30 cellular contexts compared by ENCODE assay signal in genomic region chr6:43038727-43039126, GRCh38.
"Had no signal": no experiment of that assay in that cellular context is flagged by ENCODE, and none has a peak within 500 bp of the region (broad histone marks: within the 10 kb centered on the region; RNA-seq: fewer than 3 reads in every experiment).

No MANE protein-coding gene starts in this region.

- H3K9me3 ChIP-seq: esophagus squamous epithelium, heart right ventricle, left lung, mucosa of descending colon, testis, tibial artery, upper lobe of left lung, uterus had no signal

- H3K27me3 Mint-ChIP-seq: naive B cell; natural killer cell treated with Interleukin-12 subunit alpha and Interleukin-12 subunit beta and Interleukin-15 and Interleukin-18, amount 100 ng/mL, for 72 hours; progenitor cell of endocrine pancreas had no signal

- H3K36me3 ChIP-seq: uterus had no signal

- H3K27ac Mint-ChIP-seq: mesothelial cell of epicardium; natural killer cell treated with Interleukin-12 subunit alpha and Interleukin-12 subunit beta and Interleukin-15 and Interleukin-18, amount 100 ng/mL, for 72 hours; progenitor cell of endocrine pancreas had no signal

- H3K27ac ChIP-seq: dorsolateral prefrontal cortex, esophagus squamous epithelium, heart right ventricle, left lung, parathyroid adenoma, testis, tibial artery, upper lobe of left lung, uterus had no signal

- H3K4me1 ChIP-seq: esophagus squamous epithelium, left lung, parathyroid adenoma, upper lobe of left lung, uterus had no signal

- DNase-seq: cortex of kidney; dorsolateral prefrontal cortex; effector CD4-positive, alpha-beta T cell; esophagus squamous epithelium; foreskin melanocyte; glutamatergic neuron; heart right ventricle; hippocampal formation; left cardiac atrium; left lung; mesenchymal stem cell; mucosa of descending colon; naive B cell; stimulated activated CD4-positive, alpha-beta T cell treated with anti-CD3 and anti-CD28 coated beads, Interleukin-12 subunit alpha, Interleukin-12 subunit beta, amount 100 ng/mL, for 4 hours; stimulated activated CD4-positive, alpha-beta T cell treated with anti-CD3 and anti-CD28 coated beads, Interleukin-1b, Interleukin-23, amount 100 ng/mL, for 48 hours; stimulated activated CD4-positive, alpha-beta T cell treated with anti-CD3 and anti-CD28 coated beads, Interleukin-4, amount 100 ng/mL, for 1 hour; stimulated activated CD8-positive, alpha-beta memory T cell treated with anti-CD3 and anti-CD28 coated beads, Interleukin-4, amount 100 ng/mL, for 48 hours; stimulated activated naive CD8-positive, alpha-beta T cell treated with anti-CD3 and anti-CD28 coated beads, Interleukin-15, Interleukin-2, amounts not matched to agents 100 U/mL and 50 U/mL, for 24 hours; substantia nigra; testis; tibial artery; upper lobe of left lung; uterus had no signal

- H3K4me3 ChIP-seq: dorsolateral prefrontal cortex, esophagus squamous epithelium, heart right ventricle, left lung, mucosa of descending colon, smooth muscle cell, testis, tibial artery, upper lobe of left lung, uterus had no signal

- H3K4me1 Mint-ChIP-seq: mesothelial cell of epicardium, neural crest cell had no signal

- H3K4me3 Mint-ChIP-seq: mesothelial cell of epicardium; naive B cell; natural killer cell treated with Interleukin-12 subunit alpha and Interleukin-12 subunit beta and Interleukin-15 and Interleukin-18, amount 100 ng/mL, for 72 hours; neural crest cell had no signal

- H3K27me3 ChIP-seq: dorsolateral prefrontal cortex, esophagus squamous epithelium, heart right ventricle, left lung, testis, tibial artery, upper lobe of left lung, uterus had no signal

- ATAC-seq: left cardiac atrium; left lung; mucosa of descending colon; natural killer cell treated with Interleukin-12 subunit alpha and Interleukin-12 subunit beta and Interleukin-15 and Interleukin-18, amount 100 ng/mL, for 72 hours; sciatic nerve; stimulated activated naive CD8-positive, alpha-beta T cell treated with anti-CD3 and anti-CD28 coated beads, Interleukin-15, Interleukin-2, amounts not matched to agents 100 U/mL and 50 U/mL, for 24 hours had no signal

- H3K9me3 Mint-ChIP-seq: mesothelial cell of epicardium; naive B cell; natural killer cell treated with Interleukin-12 subunit alpha and Interleukin-12 subunit beta and Interleukin-15 and Interleukin-18, amount 100 ng/mL, for 72 hours; neural crest cell had no signal

- H3K36me3 Mint-ChIP-seq: natural killer cell treated with Interleukin-12 subunit alpha and Interleukin-12 subunit beta and Interleukin-15 and Interleukin-18, amount 100 ng/mL, for 72 hours had no signal
